In genomic region chr17:44829558-44830358, GRCh38 we compare ENCODE assay signal across 8 cellular contexts. TPM values are rescaled to one million over a fixed set of nuclear protein-coding genes. Genes with fewer than 3 reads are reported as not detected.
A peak's percentile ranks its signal among the peaks of the same experiment; 100 is the strongest.
DNase-seq lines count a peak whose midpoint lies in the region; ATAC-seq, FAIRE-seq and TF ChIP-seq lines count a peak whose summit lies in the region.

GJC1 (minus strand) TSS chr17:44830287; CDS start chr17:44805817, 24,470 bp downstream.

- H3K4me1 Mint-ChIP-seq in stimulated activated effector memory CD8-positive, alpha-beta T cell treated with anti-CD3 and anti-CD28 coated beads, Interleukin-12 subunit alpha, Interleukin-12 subunit beta, amount 100 ng/mL, for 72 hours, result peaks cover 9% of the 10 kb centered on the region

- no peaks in the 10 kb centered on the region for H4K20me1 ChIP-seq in mammary epithelial cell (ENCODE audit: insufficient read depth, low read length)

- H3K27ac ChIP-seq in Panc1 (ENCODE audit: low read length) (peak within 1 kb of the TSS; percentile 97), mammary epithelial cell (ENCODE audit: insufficient read depth, low read depth, low read length) (peak within 1 kb of the TSS; percentile 72)

- H3K36me3 Mint-ChIP-seq in stimulated activated effector memory CD8-positive, alpha-beta T cell treated with anti-CD3 and anti-CD28 coated beads, Interleukin-12 subunit alpha, Interleukin-12 subunit beta, amount 100 ng/mL, for 72 hours, result peaks cover 6% of the 10 kb centered on the region

- POLR2A ChIA-PET in Panc1 (lab: Charles Lee), result interaction anchor here (0.6 kb wide), 1 partner anchor 21 kb away, joined by 3 read pairs; no protein-coding TSS in a partner anchor

- CTCF ChIA-PET in Panc1 (lab: Charles Lee), result no interaction called here
- CTCF ChIA-PET in mammary epithelial cell (lab: Charles Lee; ENCODE audit: low non-redundant PET), result interaction anchor here (1.3 kb wide), 1 partner anchor 50 kb away, joined by 3 read pairs; no protein-coding TSS in a partner anchor

- peak within 1 kb of the TSS; percentile 92 for H3K9ac ChIP-seq in mammary epithelial cell (ENCODE audit: insufficient read depth, low read length)

- 0% methylated on average over 1 of the region's 120 CpGs for WGBS in mammary epithelial cell (ENCODE audit: low coverage, missing lambda C conversion rate)

- H3K4me1 ChIP-seq in Panc1 (ENCODE audit: control insufficient read depth, insufficient read depth, low read length), result peaks cover 8% of the 10 kb centered on the region
- peaks cover 9% of the 10 kb centered on the region for H3K4me1 ChIP-seq in mammary epithelial cell (ENCODE audit: insufficient read depth, low read length)

- H3K36me3 ChIP-seq in Panc1 (ENCODE audit: control insufficient read depth, insufficient read depth, low read length) (no peaks in the 10 kb centered on the region; the same call in 1 of the 2 replicates), mammary epithelial cell (ENCODE audit: insufficient read depth, low read length) (no peaks in the 10 kb centered on the region)

- H3K27ac Mint-ChIP-seq in stimulated activated effector memory CD8-positive, alpha-beta T cell treated with anti-CD3 and anti-CD28 coated beads, Interleukin-12 subunit alpha, Interleukin-12 subunit beta, amount 100 ng/mL, for 72 hours, result peak within 1 kb of the TSS; percentile 26

- H3K9me3 Mint-ChIP-seq in stimulated activated effector memory CD8-positive, alpha-beta T cell treated with anti-CD3 and anti-CD28 coated beads, Interleukin-12 subunit alpha, Interleukin-12 subunit beta, amount 100 ng/mL, for 72 hours, result no peaks in the 10 kb centered on the region

- DNase-seq in NCI-H82 (lab: John Stamatoyannopoulos, UW), result peak; percentile 64
- no peak for DNase-seq in NCI-H82 treated with DMSO at 0.1 percent for 48 hours (lab: John Stamatoyannopoulos, UW; ENCODE audit: unreplicated experiment)
- no peak for DNase-seq in Panc1 (ENCODE audit: low read depth, low spot score)
- peak; percentile 45 for DNase-seq in mammary epithelial cell
- peak; percentile 47 for DNase-seq in kidney tubule cell (ENCODE audit: low spot score)
- peak; percentile 10 to 62 for DNase-seq in stimulated activated effector memory CD8-positive, alpha-beta T cell treated with anti-CD3 and anti-CD28 coated beads, Interleukin-12 subunit alpha, Interleukin-12 subunit beta, amount 100 ng/mL, for 72 hours (ENCODE audit: low spot score in 2 of 2)
- DNase-seq in D721Med (ENCODE audit: insufficient read length, low spot score), result no peak
- no peak for DNase-seq in SKM-1 (lab: John Stamatoyannopoulos, UW; ENCODE audit: unreplicated experiment)

- H3K9me3 ChIP-seq in Panc1 (ENCODE audit: control insufficient read depth, insufficient read depth, low read depth, low read length), result no peaks in the 10 kb centered on the region
- no peaks in the 10 kb centered on the region for H3K9me3 ChIP-seq in mammary epithelial cell (replicated peaks; ENCODE audit: insufficient read depth, low read length)

- dilution Hi-C loops in mammary epithelial cell (cut with HindIII; ENCODE audit: low sequenced_read_pairs), result no loop called here

- FAIRE-seq in D721Med (lab: Jason Lieb, UNC), result no peak

- peaks cover 49% of the 10 kb centered on the region for H3K79me2 ChIP-seq in mammary epithelial cell (ENCODE audit: insufficient read depth, low read length)

- BruUV-seq in Panc1 (replicated peaks; lab: Mats Ljungman, UMichigan), result no TSS peak
- no TSS peak for BruUV-seq in mammary epithelial cell (replicated peaks; lab: Mats Ljungman, UMichigan)

- TF ChIP-seq CTCF in Panc1 (IDR thresholded peaks at IDR 0.05), result no peak
- no peak for TF ChIP-seq CTCF in mammary epithelial cell (conservative IDR thresholded peaks at IDR 0.05 in 1 of 2, IDR thresholded peaks at IDR 0.05 in 1 of 2; ENCODE audit: extremely low read depth in 1 of 2, insufficient read depth in 1 of 2, low read depth in 1 of 2, low read length in 2 of 2)
- TF ChIP-seq CTCF in D721Med (IDR thresholded peaks at IDR 0.05; ENCODE audit: insufficient read depth, missing control alignments), result no peak

- peak within 1 kb of the TSS; percentile 94 for H3K4me2 ChIP-seq in mammary epithelial cell (ENCODE audit: insufficient read depth, low read depth, low read length)

- peak; percentile 81 for ATAC-seq in Panc1
- ATAC-seq in stimulated activated effector memory CD8-positive, alpha-beta T cell treated with anti-CD3 and anti-CD28 coated beads, Interleukin-12 subunit alpha, Interleukin-12 subunit beta, amount 100 ng/mL, for 72 hours, result peak; percentile 72

- H3K27me3 ChIP-seq in Panc1 (ENCODE audit: control insufficient read depth, insufficient read depth, low read length) (no peaks in the 10 kb centered on the region), mammary epithelial cell (ENCODE audit: insufficient read depth, low read length) (no peaks in the 10 kb centered on the region)

- intact Hi-C loops in Panc1 (cut with micrococcal nuclease; ENCODE audit: unreplicated experiment), result no loop called here
- intact Hi-C loops in mammary epithelial cell (cut with micrococcal nuclease), result loop anchor here (5.0 kb wide), 1 partner anchor 38 kb away; no protein-coding TSS in a partner anchor

- H3K4me3 Mint-ChIP-seq in stimulated activated effector memory CD8-positive, alpha-beta T cell treated with anti-CD3 and anti-CD28 coated beads, Interleukin-12 subunit alpha, Interleukin-12 subunit beta, amount 100 ng/mL, for 72 hours, result peak within 1 kb of the TSS; percentile 84

- in situ Hi-C loops in Panc1 (cut with HindIII; ENCODE audit: low pct_unique_long_range_greater_than_20kb, low sequenced_read_pairs), result no loop called here
- in situ Hi-C loops in mammary epithelial cell (cut with MboI; ENCODE audit: low sequenced_read_pairs in 2 of 2), result no loop called here

- peak within 1 kb of the TSS; percentile 95 for H2AFZ ChIP-seq in mammary epithelial cell (ENCODE audit: low read depth, low read length)

- H3K4me3 ChIP-seq in Panc1 (ENCODE audit: low read depth in 2 of 2, low read length in 2 of 2) (peak within 1 kb of the TSS; percentile 82 to 83), mammary epithelial cell (replicated peaks in 1 of 3; ENCODE audit: insufficient read depth in 1 of 3, low read depth in 2 of 3, low read length in 3 of 3) (peak within 1 kb of the TSS; percentile 80 to 98 (median 90))

RNA-seq across cellular contexts. Expression of gene GJC1, which starts in this region (rescaled TPM):
- 89.4 TPM for total RNA-seq in Panc1 (2021; ENCODE audit: unreplicated experiment)
- 33.6 TPM for polyA plus RNA-seq in Panc1 (2012; ENCODE audit: insufficient read length)
- total RNA-seq in mammary epithelial cell, result 10 to 100 TPM in 1 of 2 donors, 1 to 10 TPM in 1; 7.0 to 26.8 TPM
- polyA plus RNA-seq in mammary epithelial cell, result 11.1 TPM
- polyA minus RNA-seq in mammary epithelial cell, result 88.5 TPM

Comparison
In these comparisons a context has a peak if more than half of its experiments do, and no peak if none do; other contexts are left out.
1. DNase-seq: peak in NCI-H82 (single experiment), mammary epithelial cell (single experiment), kidney tubule cell (single experiment) and stimulated activated effector memory CD8-positive, alpha-beta T cell treated with anti-CD3 and anti-CD28 coated beads, Interleukin-12 subunit alpha, Interleukin-12 subunit beta, amount 100 ng/mL, for 72 hours (2 of 2); none in NCI-H82 treated with DMSO at 0.1 percent for 48 hours (single experiment), Panc1 (single experiment), D721Med (single experiment) and SKM-1 (single experiment).